ENCODE assay signal across 20 cellular contexts in the genomic region with DNA sequence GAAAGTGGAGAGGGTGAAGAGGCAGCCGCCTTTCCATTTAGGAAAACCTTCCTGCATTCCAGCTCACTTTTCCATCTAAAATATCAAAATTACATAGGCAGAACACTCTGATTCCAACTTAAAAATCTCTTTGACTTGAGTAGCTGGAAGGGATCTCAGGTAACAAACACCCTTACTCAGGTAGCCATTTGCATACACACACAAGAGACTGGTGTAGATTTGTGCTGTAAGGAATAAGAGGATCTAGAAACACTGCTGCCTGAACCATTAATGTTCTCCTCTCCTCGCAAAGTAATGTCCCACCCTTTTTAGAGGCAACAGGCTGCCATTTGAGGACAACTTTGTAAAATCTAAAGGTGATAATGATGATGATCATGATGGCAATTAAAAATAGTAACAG. TPM values are rescaled to one million over a fixed set of nuclear protein-coding genes. Genes with fewer than 3 reads are reported as not detected.
"Had no signal": no experiment of that assay in that cellular context is flagged by ENCODE, and none has a peak within 500 bp of the region (broad histone marks: within the 10 kb centered on the region; RNA-seq: fewer than 3 reads in every experiment).

No MANE protein-coding gene starts in this region.

- H3K27me3 Mint-ChIP-seq: activated CD4-positive, alpha-beta T cell treated with anti-CD3 and anti-CD28 coated beads, Interleukin-2, amount 10 ng/mL, durations not matched to agents 24 days and 14 days; activated CD8-positive, alpha-beta memory T cell treated with anti-CD3 and anti-CD28 coated beads, Interleukin-2, amount 10 ng/mL, durations not matched to agents 7 days and 5 days; activated T-cell treated with anti-CD3 and anti-CD28 coated beads, Interleukin-2, amount 50 U/mL, for 24 hours; central memory CD8-positive, alpha-beta T cell had no signal

- H3K27ac Mint-ChIP-seq: activated CD4-positive, alpha-beta T cell treated with anti-CD3 and anti-CD28 coated beads, Interleukin-2, amount 10 ng/mL, durations not matched to agents 24 days and 14 days; activated CD8-positive, alpha-beta memory T cell treated with anti-CD3 and anti-CD28 coated beads, Interleukin-2, amount 10 ng/mL, durations not matched to agents 7 days and 5 days; activated naive CD4-positive, alpha-beta T cell treated with anti-CD3 and anti-CD28 coated beads for 36 hours; activated naive CD8-positive, alpha-beta T cell; activated T-cell treated with anti-CD3 and anti-CD28 coated beads, Interleukin-2, amount 50 U/mL, for 24 hours; brain; T-helper 1 cell treated with Interleukin-12 subunit alpha and Interleukin-12 subunit beta and Interleukin-4 antibody, amounts not matched to agents 30 μg/mL and 1 μg/mL, for 36 hours had no signal

- DNase-seq: activated CD4-positive, alpha-beta T cell treated with anti-CD3 and anti-CD28 coated beads, Interleukin-2, amount 10 ng/mL, durations not matched to agents 24 days and 14 days; activated CD4-positive, alpha-beta T cell treated with anti-CD3 and anti-CD28 coated beads, Interleukin-2, amount 50 U/mL, for 48 hours; activated CD4-positive, CD25-positive, alpha-beta regulatory T cell treated with anti-CD3 and anti-CD28 coated beads, Interleukin-2, amount 50 U/mL, for 72 hours; activated CD8-positive, alpha-beta memory T cell treated with anti-CD3 and anti-CD28 coated beads, Interleukin-2, amount 10 ng/mL, durations not matched to agents 7 days and 5 days; activated gamma-delta T cell; activated naive CD4-positive, alpha-beta T cell treated with anti-CD3 and anti-CD28 coated beads for 36 hours; activated T-cell treated with anti-CD3 and anti-CD28 coated beads, Interleukin-2, amount 50 U/mL, for 24 hours; amygdala; Kasumi-1; NCI-H1048; NCI-H146; NCI-H187 treated with DMSO at 0.1 percent for 48 hours; NCI-H2081 treated with DMSO at 0.1 percent for 48 hours; NCI-H2171 treated with DMSO at 0.1 percent for 48 hours; NCI-H226; SHP77 treated with DMSO at 0.1 percent for 48 hours had no signal

- H3K4me1 Mint-ChIP-seq: activated CD4-positive, alpha-beta T cell treated with anti-CD3 and anti-CD28 coated beads, Interleukin-2, amount 10 ng/mL, durations not matched to agents 24 days and 14 days; activated CD8-positive, alpha-beta memory T cell treated with anti-CD3 and anti-CD28 coated beads, Interleukin-2, amount 10 ng/mL, durations not matched to agents 7 days and 5 days; central memory CD8-positive, alpha-beta T cell had no signal

- H3K4me3 Mint-ChIP-seq: activated CD4-positive, alpha-beta T cell treated with anti-CD3 and anti-CD28 coated beads, Interleukin-2, amount 10 ng/mL, durations not matched to agents 24 days and 14 days; activated CD8-positive, alpha-beta memory T cell treated with anti-CD3 and anti-CD28 coated beads, Interleukin-2, amount 10 ng/mL, durations not matched to agents 7 days and 5 days; activated naive CD4-positive, alpha-beta T cell treated with anti-CD3 and anti-CD28 coated beads for 36 hours; activated naive CD8-positive, alpha-beta T cell; activated T-cell treated with anti-CD3 and anti-CD28 coated beads, Interleukin-2, amount 50 U/mL, for 24 hours; brain; central memory CD8-positive, alpha-beta T cell; T-helper 1 cell treated with Interleukin-12 subunit alpha and Interleukin-12 subunit beta and Interleukin-4 antibody, amounts not matched to agents 30 μg/mL and 1 μg/mL, for 36 hours had no signal

- H3K36me3 Mint-ChIP-seq: activated CD8-positive, alpha-beta memory T cell treated with anti-CD3 and anti-CD28 coated beads, Interleukin-2, amount 10 ng/mL, durations not matched to agents 7 days and 5 days; activated naive CD8-positive, alpha-beta T cell; brain had no signal

- ATAC-seq: activated CD8-positive, alpha-beta memory T cell treated with anti-CD3 and anti-CD28 coated beads, Interleukin-2, amount 10 ng/mL, durations not matched to agents 7 days and 5 days had no signal

- H3K9me3 Mint-ChIP-seq: activated CD4-positive, alpha-beta T cell treated with anti-CD3 and anti-CD28 coated beads, Interleukin-2, amount 10 ng/mL, durations not matched to agents 24 days and 14 days; activated naive CD4-positive, alpha-beta T cell treated with anti-CD3 and anti-CD28 coated beads for 36 hours; activated T-cell treated with anti-CD3 and anti-CD28 coated beads, Interleukin-2, amount 50 U/mL, for 24 hours; brain; T-helper 1 cell treated with Interleukin-12 subunit alpha and Interleukin-12 subunit beta and Interleukin-4 antibody, amounts not matched to agents 30 μg/mL and 1 μg/mL, for 36 hours had no signal

RNA-seq across cellular contexts. Expression of a gene that starts 53.5 kb away (rescaled TPM):
- total RNA-seq: activated CD4-positive, alpha-beta T cell treated with anti-CD3 and anti-CD28 coated beads, Interleukin-2, amount 10 ng/mL, durations not matched to agents 24 days and 14 days; activated CD8-positive, alpha-beta memory T cell treated with anti-CD3 and anti-CD28 coated beads, Interleukin-2, amount 10 ng/mL, durations not matched to agents 7 days and 5 days; activated naive CD4-positive, alpha-beta T cell treated with anti-CD3 and anti-CD28 coated beads for 36 hours had no signal
